ENCODE assay signal across 31 cellular contexts in the genomic region with DNA sequence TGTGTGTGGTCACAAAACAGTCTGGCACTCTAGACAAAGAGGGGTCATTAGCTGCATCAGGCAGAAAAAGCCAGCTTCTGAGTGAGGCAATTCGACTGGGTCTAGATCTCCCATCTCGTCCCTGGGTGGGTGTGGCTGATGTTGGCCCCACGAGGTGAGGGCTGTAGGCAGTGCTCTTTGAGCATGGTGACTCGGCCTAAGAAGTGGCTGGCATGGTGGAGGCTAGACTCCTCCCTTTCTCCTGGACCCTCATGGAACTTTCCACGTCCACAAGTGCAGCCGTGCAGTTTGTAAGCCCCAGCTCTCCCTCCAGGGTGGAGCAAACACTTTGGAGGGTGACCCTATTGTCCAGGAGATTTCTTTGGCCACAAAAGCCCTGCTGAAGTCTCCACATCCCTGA.
"Had no signal": no experiment of that assay in that cellular context is flagged by ENCODE, and none has a peak within 500 bp of the region (broad histone marks: within the 10 kb centered on the region; RNA-seq: fewer than 3 reads in every experiment).

No MANE protein-coding gene starts in this region.

- H3K4me1 Mint-ChIP-seq: activated CD4-positive, alpha-beta T cell treated with anti-CD3 and anti-CD28 coated beads for 36 hours; activated CD4-positive, alpha-beta T cell treated with anti-CD3 and anti-CD28 coated beads, Interleukin-2, amount 10 ng/mL, durations not matched to agents 24 days and 14 days; activated CD8-positive, alpha-beta memory T cell treated with anti-CD3 and anti-CD28 coated beads, Interleukin-2, amount 10 ng/mL, durations not matched to agents 7 days and 5 days; activated naive CD4-positive, alpha-beta T cell treated with anti-CD3 and anti-CD28 coated beads, Interleukin-2, amount 50 U/mL, for 24 hours; activated naive CD8-positive, alpha-beta T cell treated with anti-CD3 and anti-CD28 coated beads for 36 hours; activated naive CD8-positive, alpha-beta T cell treated with anti-CD3 and anti-CD28 coated beads, Interleukin-2, amount 50 U/mL, for 24 hours had no signal

- H3K27ac Mint-ChIP-seq: activated CD4-positive, alpha-beta memory T cell treated with anti-CD3 and anti-CD28 coated beads for 36 hours; activated CD4-positive, alpha-beta T cell treated with anti-CD3 and anti-CD28 coated beads for 36 hours; activated CD4-positive, alpha-beta T cell treated with anti-CD3 and anti-CD28 coated beads, Interleukin-2, amount 10 ng/mL, durations not matched to agents 24 days and 14 days; activated CD8-positive, alpha-beta memory T cell treated with anti-CD3 and anti-CD28 coated beads, Interleukin-2, amount 10 ng/mL, durations not matched to agents 7 days and 5 days; activated CD8-positive, alpha-beta T cell treated with anti-CD3 and anti-CD28 coated beads, Interleukin-2, amount 10 ng/mL, durations not matched to agents 7 days and 5 days; activated naive CD4-positive, alpha-beta T cell treated with anti-CD3 and anti-CD28 coated beads for 36 hours; activated naive CD4-positive, alpha-beta T cell treated with anti-CD3 and anti-CD28 coated beads, Interleukin-2, amount 50 U/mL, for 24 hours; activated naive CD8-positive, alpha-beta T cell treated with anti-CD3 and anti-CD28 coated beads for 36 hours; activated naive CD8-positive, alpha-beta T cell treated with anti-CD3 and anti-CD28 coated beads, Interleukin-2, amount 50 U/mL, for 24 hours; activated T-helper 1 cell treated with anti-CD3 and anti-CD28 coated beads, Interleukin-12 subunit alpha, Interleukin-12 subunit beta, Interleukin-2, Interleukin-4 antibody, amounts not matched to agents 30 ng/mL and 10 ng/mL and 1 ng/mL, durations not matched to agents 14 hours and 24 hours and 36 hours; activated T-helper 2 cell treated with anti-CD3 and anti-CD28 coated beads, Interferon-gamma antibody, Interleukin-2, Interleukin-4, amounts not matched to agents 10 μg/mL and 5 μg/mL and 100 μg/mL, durations not matched to agents 14 hours and 24 hours and 36 hours; effector memory CD8-positive, alpha-beta T cell had no signal

- FAIRE-seq: colon, frontal cortex had no signal

- H3K4me3 Mint-ChIP-seq: activated CD4-positive, alpha-beta memory T cell treated with anti-CD3 and anti-CD28 coated beads for 36 hours; activated CD4-positive, alpha-beta T cell treated with anti-CD3 and anti-CD28 coated beads for 36 hours; activated CD4-positive, alpha-beta T cell treated with anti-CD3 and anti-CD28 coated beads, Interleukin-2, amount 10 ng/mL, durations not matched to agents 24 days and 14 days; activated CD8-positive, alpha-beta memory T cell treated with anti-CD3 and anti-CD28 coated beads, Interleukin-2, amount 10 ng/mL, durations not matched to agents 7 days and 5 days; activated CD8-positive, alpha-beta T cell treated with anti-CD3 and anti-CD28 coated beads, Interleukin-2, amount 10 ng/mL, durations not matched to agents 7 days and 5 days; activated naive CD4-positive, alpha-beta T cell treated with anti-CD3 and anti-CD28 coated beads for 36 hours; activated naive CD4-positive, alpha-beta T cell treated with anti-CD3 and anti-CD28 coated beads, Interleukin-2, amount 50 U/mL, for 24 hours; activated naive CD8-positive, alpha-beta T cell treated with anti-CD3 and anti-CD28 coated beads for 36 hours; activated naive CD8-positive, alpha-beta T cell treated with anti-CD3 and anti-CD28 coated beads, Interleukin-2, amount 50 U/mL, for 24 hours; activated T-helper 1 cell treated with anti-CD3 and anti-CD28 coated beads, Interleukin-12 subunit alpha, Interleukin-12 subunit beta, Interleukin-2, Interleukin-4 antibody, amounts not matched to agents 30 ng/mL and 10 ng/mL and 1 ng/mL, durations not matched to agents 14 hours and 24 hours and 36 hours; effector memory CD8-positive, alpha-beta T cell had no signal

- DNase-seq: activated CD4-positive, alpha-beta memory T cell treated with anti-CD3 and anti-CD28 coated beads for 36 hours; activated CD4-positive, alpha-beta T cell treated with anti-CD3 and anti-CD28 coated beads for 36 hours; activated CD4-positive, alpha-beta T cell treated with anti-CD3 and anti-CD28 coated beads, Interleukin-2, amount 10 ng/mL, durations not matched to agents 24 days and 14 days; activated CD4-positive, CD25-positive, alpha-beta regulatory T cell; activated CD4-positive, CD25-positive, alpha-beta regulatory T cell treated with anti-CD3 and anti-CD28 coated beads, Interleukin-2, amount 50 U/mL, for 72 hours; activated CD8-positive, alpha-beta memory T cell treated with anti-CD3 and anti-CD28 coated beads, Interleukin-2, amount 10 ng/mL, durations not matched to agents 7 days and 5 days; activated CD8-positive, alpha-beta memory T cell treated with anti-CD3 and anti-CD28 coated beads, Interleukin-2, amount 50 U/mL, for 4 hours; activated CD8-positive, alpha-beta T cell treated with anti-CD3 and anti-CD28 coated beads, Interleukin-2, amount 10 ng/mL, durations not matched to agents 7 days and 5 days; activated effector memory CD4-positive, alpha-beta T cell treated with anti-CD3 and anti-CD28 coated beads, Interleukin-2, amount 50 U/mL, for 16 hours; activated naive CD4-positive, alpha-beta T cell treated with anti-CD3 and anti-CD28 coated beads for 36 hours; activated naive CD8-positive, alpha-beta T cell treated with anti-CD3 and anti-CD28 coated beads for 36 hours; activated naive CD8-positive, alpha-beta T cell treated with anti-CD3 and anti-CD28 coated beads, Interleukin-2, amount 50 U/mL, for 24 hours; activated T-cell treated with anti-CD3 and anti-CD28 coated beads, Interleukin-2, amount 50 U/mL, for 1 hour; activated T-cell treated with anti-CD3 and anti-CD28 coated beads, Interleukin-2, amount 50 U/mL, for 48 hours; adrenal gland; amygdala; aorta; body of pancreas; caudate nucleus; cortex of kidney; dermis blood vessel endothelial cell; effector CD4-positive, alpha-beta T cell; effector memory CD8-positive, alpha-beta T cell; foreskin fibroblast; head of caudate nucleus; T-helper 2 cell had no signal

- H3K27me3 Mint-ChIP-seq: activated naive CD4-positive, alpha-beta T cell treated with anti-CD3 and anti-CD28 coated beads, Interleukin-2, amount 50 U/mL, for 24 hours had no signal

- H3K9me3 ChIP-seq: adrenal gland, body of pancreas had no signal

- H3K36me3 Mint-ChIP-seq: activated CD4-positive, alpha-beta memory T cell treated with anti-CD3 and anti-CD28 coated beads for 36 hours; activated CD8-positive, alpha-beta memory T cell treated with anti-CD3 and anti-CD28 coated beads, Interleukin-2, amount 10 ng/mL, durations not matched to agents 7 days and 5 days; activated naive CD4-positive, alpha-beta T cell treated with anti-CD3 and anti-CD28 coated beads, Interleukin-2, amount 50 U/mL, for 24 hours; activated naive CD8-positive, alpha-beta T cell treated with anti-CD3 and anti-CD28 coated beads for 36 hours had no signal

- H3K4me3 ChIP-seq: adrenal gland, body of pancreas had no signal

- ATAC-seq: activated CD4-positive, alpha-beta T cell treated with anti-CD3 and anti-CD28 coated beads for 36 hours; activated CD8-positive, alpha-beta memory T cell treated with anti-CD3 and anti-CD28 coated beads, Interleukin-2, amount 10 ng/mL, durations not matched to agents 7 days and 5 days; activated CD8-positive, alpha-beta T cell treated with anti-CD3 and anti-CD28 coated beads, Interleukin-2, amount 10 ng/mL, durations not matched to agents 7 days and 5 days; activated naive CD8-positive, alpha-beta T cell treated with anti-CD3 and anti-CD28 coated beads, Interleukin-2, amount 50 U/mL, for 24 hours; body of pancreas; effector memory CD8-positive, alpha-beta T cell had no signal

- H3K36me3 ChIP-seq: adrenal gland had no signal

- H3K9me3 Mint-ChIP-seq: activated CD4-positive, alpha-beta memory T cell treated with anti-CD3 and anti-CD28 coated beads for 36 hours; activated CD4-positive, alpha-beta T cell treated with anti-CD3 and anti-CD28 coated beads, Interleukin-2, amount 10 ng/mL, durations not matched to agents 24 days and 14 days; activated naive CD4-positive, alpha-beta T cell treated with anti-CD3 and anti-CD28 coated beads for 36 hours; activated naive CD4-positive, alpha-beta T cell treated with anti-CD3 and anti-CD28 coated beads, Interleukin-2, amount 50 U/mL, for 24 hours; activated naive CD8-positive, alpha-beta T cell treated with anti-CD3 and anti-CD28 coated beads for 36 hours; activated naive CD8-positive, alpha-beta T cell treated with anti-CD3 and anti-CD28 coated beads, Interleukin-2, amount 50 U/mL, for 24 hours; activated T-helper 1 cell treated with anti-CD3 and anti-CD28 coated beads, Interleukin-12 subunit alpha, Interleukin-12 subunit beta, Interleukin-2, Interleukin-4 antibody, amounts not matched to agents 30 ng/mL and 10 ng/mL and 1 ng/mL, durations not matched to agents 14 hours and 24 hours and 36 hours; activated T-helper 2 cell treated with anti-CD3 and anti-CD28 coated beads, Interferon-gamma antibody, Interleukin-2, Interleukin-4, amounts not matched to agents 10 μg/mL and 5 μg/mL and 100 μg/mL, durations not matched to agents 14 hours and 24 hours and 36 hours; effector memory CD8-positive, alpha-beta T cell had no signal

- H3K27me3 ChIP-seq: adrenal gland, body of pancreas had no signal

- H3K4me1 ChIP-seq: adrenal gland, body of pancreas had no signal

- H3K27ac ChIP-seq: adrenal gland, body of pancreas had no signal
